Comparison of ENCODE assay signal across 21 cellular contexts in genomic region chr2:214536625-214537024, GRCh38.
"Had no signal": no experiment of that assay in that cellular context is flagged by ENCODE, and none has a peak within 500 bp of the region (broad histone marks: within the 10 kb centered on the region; RNA-seq: fewer than 3 reads in every experiment).

No MANE protein-coding gene starts in this region.

- H3K36me3 Mint-ChIP-seq: naive thymus-derived CD4-positive, alpha-beta T cell; neural progenitor cell had no signal

- FAIRE-seq: frontal cortex, keratinocyte had no signal

- ATAC-seq: left lobe of liver; naive thymus-derived CD4-positive, alpha-beta T cell; right lobe of liver; stimulated activated naive CD8-positive, alpha-beta T cell treated with anti-CD3 and anti-CD28 coated beads, Interleukin-15, amount 100 ng/mL, for 72 hours had no signal

- H3K27me3 Mint-ChIP-seq: progenitor cell of endocrine pancreas; stimulated activated naive CD8-positive, alpha-beta T cell treated with anti-CD3 and anti-CD28 coated beads, Interleukin-15, amount 100 ng/mL, for 72 hours had no signal

- H3K9ac ChIP-seq: neural progenitor cell, parathyroid adenoma had no signal

- H3K9me3 ChIP-seq: right lobe of liver, suprapubic skin had no signal

- H3K9me3 Mint-ChIP-seq: nephron; neural progenitor cell; stimulated activated naive CD8-positive, alpha-beta T cell treated with anti-CD3 and anti-CD28 coated beads, Interleukin-15, amount 100 ng/mL, for 72 hours had no signal

- H3K4me2 ChIP-seq: neural progenitor cell, smooth muscle cell had no signal

- H3K4me1 Mint-ChIP-seq: naive thymus-derived CD4-positive, alpha-beta T cell; stimulated activated naive CD8-positive, alpha-beta T cell treated with anti-CD3 and anti-CD28 coated beads, Interleukin-15, amount 100 ng/mL, for 72 hours had no signal

- H3K27ac ChIP-seq: dorsolateral prefrontal cortex, neural progenitor cell, parathyroid adenoma, right lobe of liver, suprapubic skin had no signal

- H2AFZ ChIP-seq: neural progenitor cell, parathyroid adenoma had no signal

- H3K4me3 ChIP-seq: dorsolateral prefrontal cortex, neural progenitor cell, right lobe of liver, smooth muscle cell, suprapubic skin had no signal

- H3K36me3 ChIP-seq: neural progenitor cell, right lobe of liver, suprapubic skin had no signal

- DNase-seq: dorsolateral prefrontal cortex; effector CD4-positive, alpha-beta T cell; mesenchymal stem cell; midbrain; naive thymus-derived CD4-positive, alpha-beta T cell; right lobe of liver; stimulated activated CD4-positive, alpha-beta T cell treated with anti-CD3 and anti-CD28 coated beads, Interleukin-12 subunit alpha, Interleukin-12 subunit beta, amount 100 ng/mL, for 4 hours; stimulated activated CD4-positive, alpha-beta T cell treated with anti-CD3 and anti-CD28 coated beads, Interleukin-1b, Interleukin-23, amount 100 ng/mL, for 48 hours; stimulated activated CD4-positive, alpha-beta T cell treated with anti-CD3 and anti-CD28 coated beads, Interleukin-4, amount 100 ng/mL, for 1 hour; stimulated activated CD8-positive, alpha-beta memory T cell treated with anti-CD3 and anti-CD28 coated beads, Interleukin-4, amount 100 ng/mL, for 48 hours; stimulated activated naive CD4-positive, alpha-beta T cell; stimulated activated naive CD8-positive, alpha-beta T cell treated with anti-CD3 and anti-CD28 coated beads, Interleukin-15, amount 100 ng/mL, for 72 hours had no signal

- H3K27ac Mint-ChIP-seq: naive thymus-derived CD4-positive, alpha-beta T cell; nephron; neural progenitor cell; progenitor cell of endocrine pancreas; stimulated activated naive CD8-positive, alpha-beta T cell treated with anti-CD3 and anti-CD28 coated beads, Interleukin-15, amount 100 ng/mL, for 72 hours had no signal

- H3K4me1 ChIP-seq: neural progenitor cell, parathyroid adenoma, right lobe of liver, suprapubic skin had no signal

- H3K4me3 Mint-ChIP-seq: naive thymus-derived CD4-positive, alpha-beta T cell; nephron; neural progenitor cell; stimulated activated naive CD8-positive, alpha-beta T cell treated with anti-CD3 and anti-CD28 coated beads, Interleukin-15, amount 100 ng/mL, for 72 hours had no signal

- H3K79me2 ChIP-seq: parathyroid adenoma had no signal

- H3K27me3 ChIP-seq: dorsolateral prefrontal cortex, neural progenitor cell, right lobe of liver, suprapubic skin had no signal
